7 cellular contexts compared by ENCODE assay signal in the genomic region with DNA sequence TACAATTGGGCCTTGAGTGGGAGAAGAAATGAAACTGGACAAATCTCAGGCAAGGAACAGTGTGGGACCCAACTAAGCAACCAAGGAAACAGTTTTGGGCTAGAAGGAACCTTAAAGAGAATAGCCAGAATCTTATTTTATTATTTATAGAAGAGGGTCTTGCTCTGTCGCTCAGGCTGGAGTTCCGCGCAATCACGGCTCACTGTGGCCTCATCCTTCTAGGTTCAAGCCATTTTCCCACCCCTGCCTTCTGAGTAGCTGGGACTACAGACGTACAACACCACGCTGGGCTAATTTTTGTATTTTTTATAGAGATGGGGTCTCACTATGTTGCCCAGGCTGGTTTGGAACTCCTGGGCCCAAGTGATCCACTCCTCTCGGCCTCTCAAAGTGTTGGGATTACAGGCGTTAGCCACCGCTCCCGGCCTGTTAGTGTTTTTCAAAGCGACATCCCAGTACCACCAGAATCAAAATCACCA. TPM values are rescaled to one million over a fixed set of nuclear protein-coding genes. Genes with fewer than 3 reads are reported as not detected.
DNase-seq lines count a peak whose midpoint lies in the region; ATAC-seq and TF ChIP-seq lines count a peak whose summit lies in the region.

No MANE protein-coding gene starts in this region.

- H3K27ac ChIP-seq in HEK293 (ENCODE audit: extremely low read depth, low read depth, low read length) (no peak overlapping the region), WERI-Rb-1 (peak overlapping the region; percentile 94), spleen (peak overlapping the region; percentile 58 to 87 (median 78))

- 94 to 98% (median 95%) methylated on average over 11 of the region's 11 CpGs for WGBS in spleen, 5 donors

- H3K36me3 ChIP-seq in HEK293 (ENCODE audit: control insufficient read depth in 2 of 2, insufficient read depth in 1 of 2, low read length in 2 of 2) (peaks cover 12 to 25% of the 10 kb centered on the region in 2 experiments; a peak in 2 of 3 replicates), WERI-Rb-1 (peaks cover 43% of the 10 kb centered on the region), spleen (peaks cover 0 to 23% (median 0%) of the 10 kb centered on the region in 6 donors)

- DNase-seq in WERI-Rb-1 = no peak
- no peak for DNase-seq in fibroblast of the aortic adventitia (ENCODE audit: low read depth)
- DNase-seq in spleen = no peak
- DNase-seq in NCI-H2029 treated with DMSO at 0.1 percent for 48 hours (lab: John Stamatoyannopoulos, UW) = no peak

- ATAC-seq in HG03354 (IDR thresholded peaks at IDR 0.05; ENCODE audit: poor library complexity, severe bottlenecking, unreplicated experiment) (no peak), HG02970 (IDR thresholded peaks at IDR 0.05; ENCODE audit: low FRiP score, unreplicated experiment) (no peak)

- intact Hi-C loops in spleen (cut with DNase I; ENCODE audit: low total_unique reads) = no loop called here

- TF ChIP-seq POLR2A in spleen (IDR thresholded peaks at IDR 0.05) = no peak

- no peak overlapping the region for H3K4me3 ChIP-seq in HEK293 (ENCODE audit: low read depth, low read length)
- H3K4me3 ChIP-seq in WERI-Rb-1 (ENCODE audit: low read depth, low read length) = peak overlapping the region; percentile 86
- H3K4me3 ChIP-seq in fibroblast of the aortic adventitia (ENCODE audit: low read depth, low read length) = peak overlapping the region; percentile 76
- H3K4me3 ChIP-seq in spleen = peak overlapping the region in 7 of 8 donors; percentile 48 to 80 (median 61)

- H3K4me1 ChIP-seq in HEK293 (ENCODE audit: control insufficient read depth, insufficient read depth, low read length) (0 out of 2 replicates have a peak, but pooled peaks cover 4% of the 10 kb centered on the region), spleen (peaks cover 31 to 93% (median 69%) of the 10 kb centered on the region in 6 donors)

- POLR2A ChIA-PET in HEK293 (lab: Yijun Ruan, JAX) = no interaction called here

- H3K9me3 ChIP-seq in HEK293 (ENCODE audit: control insufficient read depth, insufficient read depth, low read depth, low read length) (no peaks in the 10 kb centered on the region), WERI-Rb-1 (ENCODE audit: severe bottlenecking) (peaks cover 8% of the 10 kb centered on the region), spleen (no peaks in the 10 kb centered on the region)

- H3K27me3 ChIP-seq in WERI-Rb-1 (ENCODE audit: insufficient read depth, low read depth, severe bottlenecking) (no peaks in the 10 kb centered on the region), spleen (replicated peaks in 1 of 7) (no peaks in the 10 kb centered on the region)

- CTCF ChIA-PET in HEK293 (lab: Yijun Ruan, JAX) = interaction anchor here (0.6 kb wide), 2 partner anchors 21 to 51 kb away, joined by 3 read pairs; no protein-coding TSS in a partner anchor

- TF ChIP-seq CTCF in HEK293 (tag by site-specific recombination; IDR thresholded peaks at IDR 0.05) = no peak
- no peak for TF ChIP-seq CTCF in WERI-Rb-1 (IDR thresholded peaks at IDR 0.05; ENCODE audit: low read depth, low read length)
- TF ChIP-seq CTCF in fibroblast of the aortic adventitia (IDR thresholded peaks at IDR 0.05; ENCODE audit: insufficient read depth, low read length) = no peak
- no peak for TF ChIP-seq CTCF in spleen (IDR thresholded peaks at IDR 0.05 in 8 of 11, conservative IDR thresholded peaks at IDR 0.05 in 3 of 11)

TF ChIP-seq in HEK293, 187 proteins besides CTCF, POLR2A, EP300 and RAD21:
- TF ChIP-seq SP3 (tag by site-specific recombination; IDR thresholded peaks at IDR 0.05) (no peak), MEIS1 (CRISPR knock-in tag; IDR thresholded peaks at IDR 0.05; ENCODE audit: borderline replicate concordance) (no peak), ZNF398 (tag by site-specific recombination; IDR thresholded peaks at IDR 0.05) (no peak), ZNF121 (tag by site-specific recombination; IDR thresholded peaks at IDR 0.05) (peak; percentile 95), MYNN (tag by site-specific recombination; IDR thresholded peaks at IDR 0.05; ENCODE audit: borderline replicate concordance) (no peak)

RNA-seq across cellular contexts. Expression of gene WDR76, which starts 0.7 kb away (rescaled TPM):
- total RNA-seq in fibroblast of the aortic adventitia (ENCODE audit: low replicate concordance) = 2.9 and 58.2 TPM in 2 replicates
- total RNA-seq in spleen = 10 to 100 TPM in 1 of 7 donors, 1 to 10 TPM in 6; 4.7 to 16.3 (median 6.8) TPM
- 1 to 10 TPM; 1.5 to 5.2 (median 2.7) TPM for polyA plus RNA-seq in spleen

RNA-seq across cellular contexts. Expression of gene MFAP1, which starts 1.6 kb away (rescaled TPM):
- total RNA-seq in fibroblast of the aortic adventitia (ENCODE audit: low replicate concordance) (24.2 and 57.5 TPM in 2 replicates), spleen (10 to 100 TPM; 15.2 to 18.8 (median 16.7) TPM)
- 10 to 100 TPM in 2 of 3 donors, 1 to 10 TPM in 1; 7.9 to 14.9 (median 12.1) TPM for polyA plus RNA-seq in spleen

RNA-seq across cellular contexts. Expression of gene HYPK, which starts 25.7 kb away (rescaled TPM):
- total RNA-seq in fibroblast of the aortic adventitia (ENCODE audit: low replicate concordance) = 3.7 and 16.4 TPM in 2 replicates
- 10 to 100 TPM in 4 of 7 donors, 1 to 10 TPM in 3; 7.5 to 29.2 (median 10.1) TPM for total RNA-seq in spleen
- 10 to 100 TPM in 1 of 3 donors, 1 to 10 TPM in 2; 2.4 to 35.8 (median 7.8) TPM for polyA plus RNA-seq in spleen

RNA-seq across cellular contexts. Expression of gene SERINC4, which starts 26.0 kb away (rescaled TPM):
- total RNA-seq in fibroblast of the aortic adventitia (ENCODE audit: low replicate concordance) = 0.18 TPM in 1 of 2 replicates, not detected in the other
- total RNA-seq in spleen = not detected
- polyA plus RNA-seq in spleen = under 1 TPM; 0.09 to 0.29 (median 0.24) TPM

RNA-seq across cellular contexts. Expression of gene SERF2, which starts 33.9 kb away (rescaled TPM):
- 516 and 576 TPM in 2 replicates for total RNA-seq in fibroblast of the aortic adventitia (ENCODE audit: low replicate concordance)
- total RNA-seq in spleen = 1,000 to 10,000 TPM in 1 of 7 donors, 100 to 1,000 TPM in 6; 566 to 1,001 (median 658) TPM
- polyA plus RNA-seq in spleen = 1,000 to 10,000 TPM; 1,442 to 2,199 (median 1,832) TPM
